24 cellular contexts compared by ENCODE assay signal in genomic region chr2:188819011-188819410, GRCh38.
"Had no signal": no experiment of that assay in that cellular context is flagged by ENCODE, and none has a peak within 500 bp of the region (broad histone marks: within the 10 kb centered on the region; RNA-seq: fewer than 3 reads in every experiment).

No MANE protein-coding gene starts in this region.

- H3K4me3 Mint-ChIP-seq: activated CD4-positive, alpha-beta memory T cell treated with anti-CD3 and anti-CD28 coated beads, Interleukin-2, amount 10 ng/mL, durations not matched to agents 7 days and 5 days; activated naive CD8-positive, alpha-beta T cell treated with anti-CD3 and anti-CD28 coated beads, Interleukin-2, amount 10 ng/mL, durations not matched to agents 7 days and 5 days; T-helper 17 cell had no signal

- H3K36me3 ChIP-seq: adrenal gland, SJSA1 had no signal

- H3K4me1 ChIP-seq: adrenal gland, body of pancreas, SJSA1 had no signal

- H3K27me3 ChIP-seq: adrenal gland, body of pancreas, SJSA1 had no signal

- H3K9me3 ChIP-seq: body of pancreas, SJSA1 had no signal

- FAIRE-seq: bronchial epithelial cell, RCC 7860 had no signal

- H3K27me3 Mint-ChIP-seq: activated CD4-positive, alpha-beta memory T cell treated with anti-CD3 and anti-CD28 coated beads, Interleukin-2, amount 10 ng/mL, durations not matched to agents 7 days and 5 days; activated naive CD8-positive, alpha-beta T cell treated with anti-CD3 and anti-CD28 coated beads, Interleukin-2, amount 10 ng/mL, durations not matched to agents 7 days and 5 days; T-helper 17 cell had no signal

- H3K4me1 Mint-ChIP-seq: activated CD4-positive, alpha-beta memory T cell treated with anti-CD3 and anti-CD28 coated beads, Interleukin-2, amount 10 ng/mL, durations not matched to agents 7 days and 5 days; activated naive CD8-positive, alpha-beta T cell treated with anti-CD3 and anti-CD28 coated beads, Interleukin-2, amount 10 ng/mL, durations not matched to agents 7 days and 5 days; T-helper 17 cell had no signal

- H3K4me3 ChIP-seq: adrenal gland, body of pancreas, SJSA1 had no signal

- H3K27ac Mint-ChIP-seq: activated CD4-positive, alpha-beta memory T cell treated with anti-CD3 and anti-CD28 coated beads, Interleukin-2, amount 10 ng/mL, durations not matched to agents 7 days and 5 days; activated naive CD8-positive, alpha-beta T cell treated with anti-CD3 and anti-CD28 coated beads, Interleukin-2, amount 10 ng/mL, durations not matched to agents 7 days and 5 days; T-helper 17 cell had no signal

- H3K27ac ChIP-seq: body of pancreas, SJSA1, VCaP had no signal

- H3K36me3 Mint-ChIP-seq: activated naive CD8-positive, alpha-beta T cell treated with anti-CD3 and anti-CD28 coated beads, Interleukin-2, amount 10 ng/mL, durations not matched to agents 7 days and 5 days had no signal

- H3K9me3 Mint-ChIP-seq: activated CD4-positive, alpha-beta memory T cell treated with anti-CD3 and anti-CD28 coated beads, Interleukin-2, amount 10 ng/mL, durations not matched to agents 7 days and 5 days; activated naive CD8-positive, alpha-beta T cell treated with anti-CD3 and anti-CD28 coated beads, Interleukin-2, amount 10 ng/mL, durations not matched to agents 7 days and 5 days had no signal

- ATAC-seq: body of pancreas, PC-3, T-helper 17 cell had no signal

- DNase-seq: activated CD4-positive, alpha-beta memory T cell treated with anti-CD3 and anti-CD28 coated beads, Interleukin-2, amount 10 ng/mL, durations not matched to agents 7 days and 5 days; activated CD4-positive, alpha-beta T cell treated with anti-CD3 and anti-CD28 coated beads, Interleukin-2, amount 50 U/mL, for 1 hour; activated CD4-positive, CD25-positive, alpha-beta regulatory T cell; activated naive CD4-positive, alpha-beta T cell treated with anti-CD3 and anti-CD28 coated beads, Interleukin-2, amount 50 U/mL, for 16 hours; activated naive CD8-positive, alpha-beta T cell treated with anti-CD3 and anti-CD28 coated beads, Interleukin-2, amount 10 ng/mL, durations not matched to agents 7 days and 5 days; activated T-cell treated with anti-CD3 and anti-CD28 coated beads for 4 hours; adrenal gland; aorta; body of pancreas; IMR-90; KBM-7; NCI-H1436 treated with DMSO at 0.1 percent for 48 hours; NCI-H187; NCI-H2081; NCI-H446; NCI-H524; PC-3; SHP77; T-helper 17 cell; T-helper 9 cell had no signal
